ENCODE assay signal across 8 cellular contexts in genomic region chr4:6250235-6250983, GRCh38. TPM values are rescaled to one million over a fixed set of nuclear protein-coding genes. Genes with fewer than 3 reads are reported as not detected.
DNase-seq lines count a peak whose midpoint lies in the region; ATAC-seq and FAIRE-seq lines count a peak whose summit lies in the region.

No MANE protein-coding gene starts in this region.

- no peak for ATAC-seq in HG03175 (IDR thresholded peaks at IDR 0.05; ENCODE audit: unreplicated experiment)

- H4K20me1 ChIP-seq in Karpas-422 (ENCODE audit: insufficient read depth, low read depth, low read length) = no peaks in the 10 kb centered on the region

- no peak overlapping the region for H3K4me3 Mint-ChIP-seq in activated CD4-positive, alpha-beta T cell treated with anti-CD3 and anti-CD28 coated beads, Interleukin-2, amount 10 ng/mL, durations not matched to agents 24 days and 14 days

- H3K4me1 Mint-ChIP-seq in activated CD4-positive, alpha-beta T cell treated with anti-CD3 and anti-CD28 coated beads, Interleukin-2, amount 10 ng/mL, durations not matched to agents 24 days and 14 days = peaks cover 1% of the 10 kb centered on the region

- H3K36me3 Mint-ChIP-seq in activated CD4-positive, alpha-beta T cell treated with anti-CD3 and anti-CD28 coated beads, Interleukin-2, amount 10 ng/mL, durations not matched to agents 24 days and 14 days (ENCODE audit: low read depth) = no peaks in the 10 kb centered on the region

- no peaks in the 10 kb centered on the region for H3K79me2 ChIP-seq in Karpas-422 (ENCODE audit: low read length)

- H3K4me2 ChIP-seq in Karpas-422 (ENCODE audit: low read depth, low read length, poor library complexity, severe bottlenecking) = no peak overlapping the region

- H3K9me3 ChIP-seq in Karpas-422 (ENCODE audit: low read length) = no peaks in the 10 kb centered on the region

- intact Hi-C loops in activated CD4-positive, alpha-beta T cell treated with anti-CD3 and anti-CD28 coated beads, Interleukin-2, amount 10 ng/mL, durations not matched to agents 24 days and 14 days (cut with micrococcal nuclease) = loop anchor here (1.0 to 10.0 kb wide), 3 partner anchors 77 to 296 kb away; no protein-coding TSS in a partner anchor

- H3K9me3 Mint-ChIP-seq in activated CD4-positive, alpha-beta T cell treated with anti-CD3 and anti-CD28 coated beads, Interleukin-2, amount 10 ng/mL, durations not matched to agents 24 days and 14 days = no peaks in the 10 kb centered on the region

- H3K9me2 ChIP-seq in Karpas-422 (replicated peaks; ENCODE audit: insufficient read depth, low read length) = no peaks in the 10 kb centered on the region

- H3K27me3 Mint-ChIP-seq in activated CD4-positive, alpha-beta T cell treated with anti-CD3 and anti-CD28 coated beads, Interleukin-2, amount 10 ng/mL, durations not matched to agents 24 days and 14 days = peaks cover 37% of the 10 kb centered on the region

- H2AFZ ChIP-seq in Karpas-422 (ENCODE audit: low read length) = no peak overlapping the region

- H3K27ac Mint-ChIP-seq in activated CD4-positive, alpha-beta T cell treated with anti-CD3 and anti-CD28 coated beads, Interleukin-2, amount 10 ng/mL, durations not matched to agents 24 days and 14 days = no peak overlapping the region

- peak; percentile 60 for FAIRE-seq in RCC 7860 (lab: Jason Lieb, UNC)

- H3K9ac ChIP-seq in Karpas-422 (ENCODE audit: low read length) = no peak overlapping the region

- H3K27ac ChIP-seq in Karpas-422 (ENCODE audit: low read length) = no peak overlapping the region

- H3K4me3 ChIP-seq in Karpas-422 (ENCODE audit: low read length) = no peak overlapping the region

- peak; percentile 83 for DNase-seq in activated CD4-positive, alpha-beta T cell treated with anti-CD3 and anti-CD28 coated beads, Interleukin-2, amount 10 ng/mL, durations not matched to agents 24 days and 14 days
- DNase-seq in activated CD4-positive, alpha-beta T cell treated with anti-CD3 and anti-CD28 coated beads for 48 hours = no peak
- DNase-seq in Karpas-422 (peak; percentile 83), RCC 7860 (ENCODE audit: low spot score) (peak; percentile 47), dermis microvascular lymphatic vessel endothelial cell (ENCODE audit: low read depth in 2 of 2) (peak; percentile 52 to 66), lung microvascular endothelial cell (ENCODE audit: low read depth in 2 of 2) (peak; percentile 69 to 79), ecto neural progenitor cell (ENCODE audit: low spot score) (no peak)

- no peaks in the 10 kb centered on the region for H3K36me3 ChIP-seq in Karpas-422 (ENCODE audit: insufficient read depth, low read length)

- H3K4me1 ChIP-seq in Karpas-422 (ENCODE audit: low read length) = no peaks in the 10 kb centered on the region

- H3K27me3 ChIP-seq in Karpas-422 (ENCODE audit: low read length) = no peaks in the 10 kb centered on the region

RNA-seq across cellular contexts. Expression of gene WFS1, which starts 19.2 kb away (rescaled TPM):
- 4.7 and 5.9 TPM in 2 replicates for total RNA-seq in activated CD4-positive, alpha-beta T cell treated with anti-CD3 and anti-CD28 coated beads, Interleukin-2, amount 10 ng/mL, durations not matched to agents 24 days and 14 days
- 0.76 and 0.89 TPM in 2 replicates for total RNA-seq in Karpas-422 (2014; rRNA removed; shearing (Covaris generic); ENCODE audit: low replicate concordance)
- 23.4 and 103 TPM in 2 replicates for total RNA-seq in dermis microvascular lymphatic vessel endothelial cell
- 42.1 and 107 TPM in 2 replicates for total RNA-seq in lung microvascular endothelial cell

RNA-seq across cellular contexts. Expression of gene JAKMIP1, which starts 50.1 kb away (rescaled TPM):
- total RNA-seq in activated CD4-positive, alpha-beta T cell treated with anti-CD3 and anti-CD28 coated beads, Interleukin-2, amount 10 ng/mL, durations not matched to agents 24 days and 14 days = 10.3 and 11.3 TPM in 2 replicates
- total RNA-seq in Karpas-422 (2014; rRNA removed; shearing (Covaris generic); ENCODE audit: low replicate concordance) = not detected in 2 replicates
- not detected in 2 replicates for total RNA-seq in dermis microvascular lymphatic vessel endothelial cell
- not detected in 2 replicates for total RNA-seq in lung microvascular endothelial cell

Comparison
In these comparisons a context has a peak if more than half of its experiments do, and no peak if none do; other contexts are left out.
1. DNase-seq: peak in activated CD4-positive, alpha-beta T cell treated with anti-CD3 and anti-CD28 coated beads, Interleukin-2, amount 10 ng/mL, durations not matched to agents 24 days and 14 days (single experiment), Karpas-422 (single experiment), RCC 7860 (single experiment), dermis microvascular lymphatic vessel endothelial cell (2 of 2) and lung microvascular endothelial cell (2 of 2); none in activated CD4-positive, alpha-beta T cell treated with anti-CD3 and anti-CD28 coated beads for 48 hours (single experiment) and ecto neural progenitor cell (single experiment).
2. RNA of gene JAKMIP1, which starts 50.1 kb away (total RNA-seq): 10.3 to 11.3 TPM in activated CD4-positive, alpha-beta T cell treated with anti-CD3 and anti-CD28 coated beads, Interleukin-2, amount 10 ng/mL, durations not matched to agents 24 days and 14 days; not detected in Karpas-422, not detected in dermis microvascular lymphatic vessel endothelial cell and not detected in lung microvascular endothelial cell; every median in the first group is over 10 times any median in the second.